ENCODE assay signal across 8 cellular contexts in genomic region chr1:120664373-120665249, GRCh38. TPM values are rescaled to one million over a fixed set of nuclear protein-coding genes. Genes with fewer than 3 reads are reported as not detected.
A peak's percentile ranks its signal among the peaks of the same experiment; 100 is the strongest.
DNase-seq lines count a peak whose midpoint lies in the region; ATAC-seq and TF ChIP-seq lines count a peak whose summit lies in the region.
"Not testable (repeated sequence)": the region's sequence is repeated elsewhere in the genome, so short reads cannot be mapped to it uniquely, and the experiment has no call there.

No MANE protein-coding gene starts in this region.

- H3K4me3 ChIP-seq in BJ (ENCODE audit: low read depth, low read length) (peak overlapping the region; percentile 17; the same call in 1 of the 2 replicates), HUES64 (ENCODE audit: low read length) (peak overlapping the region; percentile 40; the same call in 1 of the 2 replicates), foreskin fibroblast (ENCODE audit: low read depth in 1 of 2, low read length in 2 of 2) (peak overlapping the region; percentile 25 to 36), osteoblast (ENCODE audit: insufficient read depth, low read length) (peak overlapping the region; percentile 43)
- not testable (repeated sequence) for H3K4me3 ChIP-seq in lower lobe of right lung

- H3K36me3 Mint-ChIP-seq in activated CD8-positive, alpha-beta T cell treated with anti-CD3 and anti-CD28 coated beads for 36 hours (ENCODE audit: low read depth); brain: not testable (repeated sequence)

- POLR2A ChIA-PET in BJ (lab: Charles Lee); activated CD8-positive, alpha-beta T cell treated with anti-CD3 and anti-CD28 coated beads for 36 hours (lab: Charles Lee): not testable (repeated sequence)

- H3K9ac ChIP-seq in HUES64 (ENCODE audit: low read depth, low read length): not testable (repeated sequence)

- not testable (repeated sequence) for H3K9me3 ChIP-seq in HUES64 (ENCODE audit: insufficient read depth, low read depth, low read length); lower lobe of right lung; osteoblast (ENCODE audit: low read depth, low read length)

- CTCF ChIA-PET in BJ (lab: Yijun Ruan, JAX); activated CD8-positive, alpha-beta T cell treated with anti-CD3 and anti-CD28 coated beads for 36 hours (lab: Charles Lee): not testable (repeated sequence)

- H4K20me1 ChIP-seq in osteoblast (ENCODE audit: insufficient read depth, low read length): not testable (repeated sequence)

- not testable (repeated sequence) for H3K36me3 ChIP-seq in BJ (ENCODE audit: control insufficient read depth, insufficient read depth, low read length); HUES64 (ENCODE audit: insufficient read depth, low read length); lower lobe of right lung; osteoblast (ENCODE audit: insufficient read depth, low read length)

- not testable (repeated sequence) for H3K27ac ChIP-seq in HUES64 (ENCODE audit: low read depth, low read length); lower lobe of right lung; osteoblast (ENCODE audit: low read depth, low read length)

- H2AFZ ChIP-seq in osteoblast (ENCODE audit: low read length): not testable (repeated sequence)

- H3K4me2 ChIP-seq in osteoblast (ENCODE audit: insufficient read depth, low read length): not testable (repeated sequence)

- peak overlapping the region; percentile 75 for H3K4me3 Mint-ChIP-seq in activated CD8-positive, alpha-beta T cell treated with anti-CD3 and anti-CD28 coated beads for 36 hours
- peak overlapping the region; percentile 85 to 94 (median 93) for H3K4me3 Mint-ChIP-seq in brain
- H3K4me3 Mint-ChIP-seq in stimulated activated naive CD8-positive, alpha-beta T cell treated with anti-CD3 and anti-CD28 coated beads, Interleukin-15, amount 100 ng/mL, for 72 hours: peak overlapping the region; percentile 83 to 90

- not testable (repeated sequence) for H3K27me3 Mint-ChIP-seq in activated CD8-positive, alpha-beta T cell treated with anti-CD3 and anti-CD28 coated beads for 36 hours; brain; stimulated activated naive CD8-positive, alpha-beta T cell treated with anti-CD3 and anti-CD28 coated beads, Interleukin-15, amount 100 ng/mL, for 72 hours

- not testable (repeated sequence) for H3K27me3 ChIP-seq in BJ (ENCODE audit: control insufficient read depth, insufficient read depth, low read length); HUES64 (ENCODE audit: insufficient read depth, low read length); lower lobe of right lung (ENCODE audit: low read depth); osteoblast (ENCODE audit: insufficient read depth, low read length)

- WGBS in HUES64: 10% methylated on average over 4 of the region's 22 CpGs

- ATAC-seq in activated CD8-positive, alpha-beta T cell treated with anti-CD3 and anti-CD28 coated beads for 36 hours: not testable (repeated sequence)
- peak; percentile 49 to 60 for ATAC-seq in lower lobe of right lung
- peak; percentile 26 for ATAC-seq in stimulated activated naive CD8-positive, alpha-beta T cell treated with anti-CD3 and anti-CD28 coated beads, Interleukin-15, amount 100 ng/mL, for 72 hours

- H3K79me2 ChIP-seq in osteoblast (ENCODE audit: insufficient read depth, low read length): not testable (repeated sequence)

- not testable (repeated sequence) for H3K4me1 ChIP-seq in HUES64 (ENCODE audit: insufficient read depth, low read length); lower lobe of right lung; osteoblast (ENCODE audit: insufficient read depth, low read length)

- not testable (repeated sequence) for DNase-seq in BJ (ENCODE audit: low read depth); activated CD8-positive, alpha-beta T cell treated with anti-CD3 and anti-CD28 coated beads for 36 hours; foreskin fibroblast; lower lobe of right lung; osteoblast (ENCODE audit: insufficient read length, low spot score, missing footprints); stimulated activated naive CD8-positive, alpha-beta T cell treated with anti-CD3 and anti-CD28 coated beads, Interleukin-15, amount 100 ng/mL, for 72 hours

- not testable (repeated sequence) for H3K9me3 Mint-ChIP-seq in activated CD8-positive, alpha-beta T cell treated with anti-CD3 and anti-CD28 coated beads for 36 hours; brain; stimulated activated naive CD8-positive, alpha-beta T cell treated with anti-CD3 and anti-CD28 coated beads, Interleukin-15, amount 100 ng/mL, for 72 hours

- not testable (repeated sequence) for H3K4me1 Mint-ChIP-seq in activated CD8-positive, alpha-beta T cell treated with anti-CD3 and anti-CD28 coated beads for 36 hours (ENCODE audit: low read depth); brain; stimulated activated naive CD8-positive, alpha-beta T cell treated with anti-CD3 and anti-CD28 coated beads, Interleukin-15, amount 100 ng/mL, for 72 hours

- TF ChIP-seq CTCF in BJ (IDR thresholded peaks at IDR 0.05; ENCODE audit: insufficient read depth, low read depth, low read length); activated CD8-positive, alpha-beta T cell treated with anti-CD3 and anti-CD28 coated beads for 36 hours (IDR thresholded peaks at IDR 0.05); brain (conservative IDR thresholded peaks at IDR 0.05); foreskin fibroblast (IDR thresholded peaks at IDR 0.05; ENCODE audit: low read depth, low read length); lower lobe of right lung (IDR thresholded peaks at IDR 0.05); osteoblast (IDR thresholded peaks at IDR 0.05; ENCODE audit: extremely low read depth, low read depth, low read length): not testable (repeated sequence)

- intact Hi-C loops in activated CD8-positive, alpha-beta T cell treated with anti-CD3 and anti-CD28 coated beads for 36 hours (cut with micrococcal nuclease); lower lobe of right lung (cut with DNase I): not testable (repeated sequence)

- H3K27ac Mint-ChIP-seq in activated CD8-positive, alpha-beta T cell treated with anti-CD3 and anti-CD28 coated beads for 36 hours: not testable (repeated sequence)
- peak overlapping the region in 3 of 5 experiments; percentile 62 to 97 (median 93) for H3K27ac Mint-ChIP-seq in brain
- peak overlapping the region in 1 of 2 donors; percentile 65 for H3K27ac Mint-ChIP-seq in stimulated activated naive CD8-positive, alpha-beta T cell treated with anti-CD3 and anti-CD28 coated beads, Interleukin-15, amount 100 ng/mL, for 72 hours

RNA-seq across cellular contexts. Expression of gene NBPF26, which starts 59.1 kb away (rescaled TPM):
- polyA plus RNA-seq in BJ (2011; rRNA removed) (15.0 and 15.9 TPM in 2 replicates), brain (ENCODE audit: insufficient read depth, low read depth, low replicate concordance) (1.9 TPM)
- 27.9 and 37.3 TPM in 2 replicates for polyA minus RNA-seq in BJ (2011; rRNA and poly(A)+ RNA removed)
- 3.6 TPM for polyA plus RNA-seq in HUES64 (2013, experiment 1 of 2)
- polyA plus RNA-seq in HUES64 (2013, experiment 2 of 2): 5.9 TPM
- total RNA-seq in activated CD8-positive, alpha-beta T cell treated with anti-CD3 and anti-CD28 coated beads for 36 hours: 10 to 100 TPM; 18.7 to 20.7 TPM
- total RNA-seq in lower lobe of right lung (2.4 TPM), osteoblast (28.6 and 40.7 TPM in 2 replicates)
